14 cellular contexts compared by ENCODE assay signal in the genomic region with DNA sequence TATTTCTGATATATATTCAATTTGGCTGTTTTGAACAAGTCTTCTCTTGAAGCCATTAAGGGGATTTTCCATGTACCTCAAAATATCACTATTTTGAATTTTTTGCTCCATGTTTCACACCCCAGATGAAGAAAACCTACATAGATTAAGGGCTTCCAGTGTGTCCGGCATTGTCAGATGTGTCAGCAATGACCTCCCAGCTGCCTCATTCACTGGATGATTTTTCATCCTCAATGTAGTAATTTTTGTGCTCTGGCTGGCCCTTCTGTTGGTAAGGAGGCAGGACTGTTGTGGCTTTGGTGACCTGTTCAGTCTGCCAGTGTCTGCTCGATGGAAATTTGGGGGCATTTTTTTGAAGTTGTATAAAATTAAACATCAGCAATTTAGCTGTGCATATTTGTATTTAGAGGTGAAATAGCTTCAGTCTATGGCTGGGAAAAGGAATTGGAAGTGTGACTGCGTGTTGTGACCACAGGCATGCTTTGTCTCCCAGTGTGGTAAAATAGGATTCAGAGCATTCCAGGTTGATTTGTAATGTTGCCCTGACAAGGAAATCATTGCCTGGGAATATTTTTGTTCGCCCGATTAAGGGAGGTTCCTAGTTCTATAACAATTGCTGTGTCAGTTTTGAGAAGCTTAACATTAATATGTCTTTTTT.
A peak's percentile ranks its signal among the peaks of the same experiment; 100 is the strongest.
DNase-seq lines count a peak whose midpoint lies in the region; ATAC-seq, FAIRE-seq and TF ChIP-seq lines count a peak whose summit lies in the region.
"Had no signal": no experiment of that assay in that cellular context is flagged by ENCODE, and none has a peak within 500 bp of the region (broad histone marks: within the 10 kb centered on the region; RNA-seq: fewer than 3 reads in every experiment).

No MANE protein-coding gene starts in this region.

- in situ Hi-C loops in G401 (cut with HindIII; ENCODE audit: low sequenced_read_pairs): no loop called here

- peaks cover 76% of the 10 kb centered on the region for H3K4me1 Mint-ChIP-seq in Calu3 (ENCODE audit: low read depth, unreplicated experiment)
- no peaks in the 10 kb centered on the region for H3K4me1 Mint-ChIP-seq in effector memory CD8-positive, alpha-beta T cell (ENCODE audit: low read depth in 2 of 2)
- H3K4me1 Mint-ChIP-seq: activated naive CD8-positive, alpha-beta T cell treated with anti-CD3 and anti-CD28 coated beads, Interleukin-2, amount 50 U/mL, for 24 hours had no signal

- FAIRE-seq in endometrium (lab: Jason Lieb, UNC): peak; percentile 78

- peak; percentile 67 for DNase-seq in Calu3
- DNase-seq in RPMI7951 (ENCODE audit: low read depth): peak; percentile 90
- DNase-seq in non-pigmented ciliary epithelial cell (ENCODE audit: low read depth): peak; percentile 96
- no peak for DNase-seq in effector memory CD8-positive, alpha-beta T cell
- no peak for DNase-seq in activated CD4-positive, alpha-beta T cell treated with anti-CD3 and anti-CD28 coated beads for 48 hours
- DNase-seq in G401 (ENCODE audit: low spot score): no peak
- DNase-seq in NCI-H69 (lab: John Stamatoyannopoulos, UW): no peak
- DNase-seq: activated CD4-positive, alpha-beta memory T cell treated with anti-CD3 and anti-CD28 coated beads for 36 hours; activated naive CD8-positive, alpha-beta T cell treated with anti-CD3 and anti-CD28 coated beads, Interleukin-2, amount 50 U/mL, for 24 hours; COR-L47; heart left ventricle; NCI-H1105 treated with DMSO at 0.1 percent for 48 hours; stimulated activated CD4-positive, alpha-beta T cell treated with anti-CD3 and anti-CD28 coated beads, Interleukin-4, amount 100 ng/mL, for 4 hours had no signal

- no peaks in the 10 kb centered on the region for H3K9me3 Mint-ChIP-seq in Calu3 (ENCODE audit: low read depth, unreplicated experiment)
- H3K9me3 Mint-ChIP-seq in effector memory CD8-positive, alpha-beta T cell: peaks cover 0 to 4% of the 10 kb centered on the region in 2 donors

- H3K36me3 Mint-ChIP-seq in Calu3 (ENCODE audit: insufficient read depth, unreplicated experiment): peaks cover 73% of the 10 kb centered on the region
- no peaks in the 10 kb centered on the region for H3K36me3 Mint-ChIP-seq in effector memory CD8-positive, alpha-beta T cell (ENCODE audit: insufficient read depth)
- H3K36me3 Mint-ChIP-seq: activated CD4-positive, alpha-beta memory T cell treated with anti-CD3 and anti-CD28 coated beads for 36 hours had no signal

- TF ChIP-seq CTCF in Calu3 (IDR thresholded peaks at IDR 0.05; ENCODE audit: unreplicated experiment): no peak

- BruUV-seq in Calu3 (replicated peaks; lab: Mats Ljungman, UMichigan): no TSS peak

- H3K27ac Mint-ChIP-seq in Calu3 (ENCODE audit: unreplicated experiment): peak overlapping the region; percentile 91
- H3K27ac Mint-ChIP-seq in effector memory CD8-positive, alpha-beta T cell: no peak overlapping the region
- H3K27ac Mint-ChIP-seq: activated CD4-positive, alpha-beta memory T cell treated with anti-CD3 and anti-CD28 coated beads for 36 hours; activated naive CD8-positive, alpha-beta T cell treated with anti-CD3 and anti-CD28 coated beads, Interleukin-2, amount 50 U/mL, for 24 hours had no signal

- peak overlapping the region; percentile 41 for H3K4me3 Mint-ChIP-seq in Calu3 (ENCODE audit: low read depth, unreplicated experiment)
- H3K4me3 Mint-ChIP-seq in effector memory CD8-positive, alpha-beta T cell: no peak overlapping the region
- H3K4me3 Mint-ChIP-seq: activated CD4-positive, alpha-beta memory T cell treated with anti-CD3 and anti-CD28 coated beads for 36 hours; activated naive CD8-positive, alpha-beta T cell treated with anti-CD3 and anti-CD28 coated beads, Interleukin-2, amount 50 U/mL, for 24 hours had no signal

- ATAC-seq in effector memory CD8-positive, alpha-beta T cell (replicated peaks): no peak
- ATAC-seq: activated naive CD8-positive, alpha-beta T cell treated with anti-CD3 and anti-CD28 coated beads, Interleukin-2, amount 50 U/mL, for 24 hours; heart left ventricle had no signal

- no peaks in the 10 kb centered on the region for H3K27me3 Mint-ChIP-seq in Calu3 (ENCODE audit: unreplicated experiment)
- peaks cover 0 to 61% of the 10 kb centered on the region in 2 donors for H3K27me3 Mint-ChIP-seq in effector memory CD8-positive, alpha-beta T cell

- intact Hi-C loops in Calu3 (cut with micrococcal nuclease; ENCODE audit: unreplicated experiment): loop anchor here (10.0 kb wide), 1 partner anchor 706 kb away; a partner anchor contains a TSS

- CTCF ChIA-PET in Calu3 (lab: Charles Lee): interaction anchor here (0.6 to 1.4 kb wide), 7 partner anchors 12 to 1422 kb away, joined by 3 to 7 read pairs (median 3); a partner anchor contains a TSS

Comparison
In these comparisons a context has a peak if more than half of its experiments do, and no peak if none do; other contexts are left out.
1. DNase-seq: peak in Calu3 (single experiment), RPMI7951 (single experiment) and non-pigmented ciliary epithelial cell (single experiment); none in effector memory CD8-positive, alpha-beta T cell (0 of 3), activated CD4-positive, alpha-beta T cell treated with anti-CD3 and anti-CD28 coated beads for 48 hours (single experiment), G401 (single experiment) and NCI-H69 (single experiment).